Comparison of ENCODE assay signal across 8 cellular contexts in the genomic region with DNA sequence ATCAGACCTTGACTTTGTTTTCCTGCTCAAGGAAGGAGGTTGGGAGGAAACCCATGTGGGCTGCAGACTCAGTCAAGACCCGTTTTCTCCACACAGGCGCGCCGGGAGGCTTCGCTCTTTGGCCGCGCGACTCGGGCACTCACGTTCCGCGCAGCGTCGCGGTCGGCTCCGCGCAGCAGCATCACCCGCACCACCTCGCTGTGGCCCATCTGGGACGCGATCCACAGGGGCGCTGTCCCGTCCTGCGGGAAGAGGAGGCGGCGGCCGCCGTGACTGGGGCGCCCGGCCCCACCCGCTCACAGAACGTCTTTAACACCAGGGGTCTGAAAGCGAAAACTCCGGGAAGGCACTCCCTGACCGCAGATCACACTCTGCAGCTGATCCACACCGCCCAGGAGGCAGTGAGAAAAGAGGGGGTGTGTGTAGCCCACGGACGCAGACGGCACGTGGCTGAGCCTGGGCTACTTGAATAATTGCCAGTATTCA. TPM values are rescaled to one million over a fixed set of nuclear protein-coding genes. Genes with fewer than 3 reads are reported as not detected.
DNase-seq lines count a peak whose midpoint lies in the region; ATAC-seq and TF ChIP-seq lines count a peak whose summit lies in the region.

No MANE protein-coding gene starts in this region.

- peaks cover 0 to 4% of the 10 kb centered on the region in 2 donors for H3K27me3 ChIP-seq in stomach smooth muscle (ENCODE audit: control insufficient read depth in 1 of 2, insufficient read depth in 2 of 2, low read length in 2 of 2)

- H3K4me3 Mint-ChIP-seq in activated T-helper 2 cell treated with anti-CD3 and anti-CD28 coated beads, Interferon-gamma antibody, Interleukin-2, Interleukin-4, amounts not matched to agents 10 μg/mL and 5 μg/mL and 100 μg/mL, durations not matched to agents 14 hours and 24 hours and 36 hours (ENCODE audit: low read depth), result no peak overlapping the region

- H3K9ac ChIP-seq in stomach smooth muscle (ENCODE audit: low read length in 2 of 2), result peak overlapping the region; percentile 74 to 78

- in situ Hi-C loops in astrocyte of the spinal cord (cut with HindIII; ENCODE audit: low sequenced_read_pairs), result no loop called here

- no peaks in the 10 kb centered on the region for H3K36me3 Mint-ChIP-seq in activated T-helper 2 cell treated with anti-CD3 and anti-CD28 coated beads, Interferon-gamma antibody, Interleukin-2, Interleukin-4, amounts not matched to agents 10 μg/mL and 5 μg/mL and 100 μg/mL, durations not matched to agents 14 hours and 24 hours and 36 hours (ENCODE audit: low read depth)

- ATAC-seq in HG02981 (IDR thresholded peaks at IDR 0.05; ENCODE audit: unreplicated experiment) (peak; percentile 27), left lobe of liver (peak; percentile 66), HG03442 (IDR thresholded peaks at IDR 0.05; ENCODE audit: unreplicated experiment) (no peak)

- no peaks in the 10 kb centered on the region for H3K4me1 Mint-ChIP-seq in activated T-helper 2 cell treated with anti-CD3 and anti-CD28 coated beads, Interferon-gamma antibody, Interleukin-2, Interleukin-4, amounts not matched to agents 10 μg/mL and 5 μg/mL and 100 μg/mL, durations not matched to agents 14 hours and 24 hours and 36 hours (ENCODE audit: low read depth)

- peak overlapping the region; percentile 91 for H3K27ac ChIP-seq in stomach smooth muscle (ENCODE audit: low read length)

- H3K9me3 Mint-ChIP-seq in activated T-helper 2 cell treated with anti-CD3 and anti-CD28 coated beads, Interferon-gamma antibody, Interleukin-2, Interleukin-4, amounts not matched to agents 10 μg/mL and 5 μg/mL and 100 μg/mL, durations not matched to agents 14 hours and 24 hours and 36 hours, result no peaks in the 10 kb centered on the region

- DNase-seq in GM12864 (ENCODE audit: low read depth), result no peak
- DNase-seq in astrocyte of the spinal cord (ENCODE audit: low read depth, low spot score), result peak; percentile 10
- DNase-seq in left lobe of liver (ENCODE audit: low spot score), result no peak
- no peak for DNase-seq in SW480 (ENCODE audit: low spot score)
- DNase-seq in activated T-helper 2 cell treated with anti-CD3 and anti-CD28 coated beads, Interferon-gamma antibody, Interleukin-2, Interleukin-4, amounts not matched to agents 10 μg/mL and 5 μg/mL and 100 μg/mL, durations not matched to agents 14 hours and 24 hours and 36 hours (ENCODE audit: low spot score), result no peak

- TF ChIP-seq CTCF in GM12864 (IDR thresholded peaks at IDR 0.05; ENCODE audit: low read depth, low read length, missing control alignments), result no peak
- TF ChIP-seq CTCF in astrocyte of the spinal cord (IDR thresholded peaks at IDR 0.05; ENCODE audit: low read depth, low read length), result no peak

- H3K27me3 Mint-ChIP-seq in activated T-helper 2 cell treated with anti-CD3 and anti-CD28 coated beads, Interferon-gamma antibody, Interleukin-2, Interleukin-4, amounts not matched to agents 10 μg/mL and 5 μg/mL and 100 μg/mL, durations not matched to agents 14 hours and 24 hours and 36 hours (ENCODE audit: low read depth), result peaks cover 42% of the 10 kb centered on the region

- no peak overlapping the region for H3K27ac Mint-ChIP-seq in activated T-helper 2 cell treated with anti-CD3 and anti-CD28 coated beads, Interferon-gamma antibody, Interleukin-2, Interleukin-4, amounts not matched to agents 10 μg/mL and 5 μg/mL and 100 μg/mL, durations not matched to agents 14 hours and 24 hours and 36 hours

- intact Hi-C loops in activated T-helper 2 cell treated with anti-CD3 and anti-CD28 coated beads, Interferon-gamma antibody, Interleukin-2, Interleukin-4, amounts not matched to agents 10 μg/mL and 5 μg/mL and 100 μg/mL, durations not matched to agents 14 hours and 24 hours and 36 hours (cut with micrococcal nuclease), result no loop called here

- H3K9me3 ChIP-seq in stomach smooth muscle (ENCODE audit: control insufficient read depth in 2 of 2, low read length in 2 of 2), result no peaks in the 10 kb centered on the region

- peaks cover 14% of the 10 kb centered on the region for H3K4me1 ChIP-seq in stomach smooth muscle (ENCODE audit: control insufficient read depth, insufficient read depth, low read length)

- H3K4me3 ChIP-seq in GM12864 (ENCODE audit: low read depth, low read length), result peak overlapping the region; percentile 24
- H3K4me3 ChIP-seq in astrocyte of the spinal cord (ENCODE audit: low read depth, low read length), result peak overlapping the region; percentile 42
- peak overlapping the region; percentile 71 to 74 for H3K4me3 ChIP-seq in stomach smooth muscle (ENCODE audit: low read length in 2 of 2)

- no peaks in the 10 kb centered on the region for H3K36me3 ChIP-seq in stomach smooth muscle (ENCODE audit: control insufficient read depth in 2 of 2, insufficient read depth in 2 of 2, low read length in 2 of 2)

RNA-seq across cellular contexts. Expression of a gene that starts 33.1 kb away (rescaled TPM):
- 13.3 TPM for total RNA-seq in left lobe of liver
- 29.0 and 31.4 TPM in 2 replicates for total RNA-seq in activated T-helper 2 cell treated with anti-CD3 and anti-CD28 coated beads, Interferon-gamma antibody, Interleukin-2, Interleukin-4, amounts not matched to agents 10 μg/mL and 5 μg/mL and 100 μg/mL, durations not matched to agents 14 hours and 24 hours and 36 hours

RNA-seq across cellular contexts. Expression of a gene that starts 43.3 kb away (rescaled TPM):
- 0.33 TPM for total RNA-seq in left lobe of liver
- total RNA-seq in activated T-helper 2 cell treated with anti-CD3 and anti-CD28 coated beads, Interferon-gamma antibody, Interleukin-2, Interleukin-4, amounts not matched to agents 10 μg/mL and 5 μg/mL and 100 μg/mL, durations not matched to agents 14 hours and 24 hours and 36 hours, result not detected in 2 replicates
